ENCODE assay signal across 7 cellular contexts in genomic region chr7:99373086-99374066, GRCh38. TPM values are rescaled to one million over a fixed set of nuclear protein-coding genes. Genes with fewer than 3 reads are reported as not detected.
DNase-seq lines count a peak whose midpoint lies in the region; ATAC-seq and TF ChIP-seq lines count a peak whose summit lies in the region.

No MANE protein-coding gene starts in this region.

- H3K36me3 ChIP-seq in HCT116 (ENCODE audit: control insufficient read depth in 1 of 2, insufficient read depth in 2 of 2, low read length in 2 of 2) (peaks cover 5 to 14% of the 10 kb centered on the region in 2 experiments; a peak in 2 of 4 replicates), iPS-18a (ENCODE audit: control insufficient read depth, low read depth, low read length) (no peaks in the 10 kb centered on the region)

- peaks cover 19% of the 10 kb centered on the region for H3K36me3 Mint-ChIP-seq in activated CD8-positive, alpha-beta T cell treated with anti-CD3 and anti-CD28 coated beads for 36 hours (ENCODE audit: low read depth)
- peaks cover 24% of the 10 kb centered on the region for H3K36me3 Mint-ChIP-seq in stimulated activated memory B cell treated with anti-CD40 and anti-IgM and Interleukin-4, amounts not matched to agents 10 μg/mL and 1 μg/mL and 100 μg/mL, for 72 hours

- peaks cover 35% of the 10 kb centered on the region for H3K79me2 ChIP-seq in HCT116 (ENCODE audit: insufficient read depth, low read length)

- ATAC-seq in HCT116, result no peak
- ATAC-seq in activated CD8-positive, alpha-beta T cell treated with anti-CD3 and anti-CD28 coated beads for 36 hours, result no peak
- ATAC-seq in stimulated activated memory B cell treated with anti-CD40 and anti-IgM and Interleukin-4, amounts not matched to agents 10 μg/mL and 1 μg/mL and 100 μg/mL, for 72 hours, result no peak
- ATAC-seq in HG03439 (IDR thresholded peaks at IDR 0.05; ENCODE audit: unreplicated experiment), result no peak

- H3K27me3 Mint-ChIP-seq in activated CD8-positive, alpha-beta T cell treated with anti-CD3 and anti-CD28 coated beads for 36 hours, result no peaks in the 10 kb centered on the region
- no peaks in the 10 kb centered on the region for H3K27me3 Mint-ChIP-seq in stimulated activated memory B cell treated with anti-CD40 and anti-IgM and Interleukin-4, amounts not matched to agents 10 μg/mL and 1 μg/mL and 100 μg/mL, for 72 hours

- peak overlapping the region; percentile 92 for H3K4me2 ChIP-seq in HCT116 (ENCODE audit: low read length)

- intact Hi-C loops in HCT116 (cut with micrococcal nuclease), result no loop called here
- intact Hi-C loops in activated CD8-positive, alpha-beta T cell treated with anti-CD3 and anti-CD28 coated beads for 36 hours (cut with micrococcal nuclease), result no loop called here

- peak overlapping the region; percentile 74 for H3K27ac ChIP-seq in HCT116 (ENCODE audit: low read depth, low read length)
- no peak overlapping the region for H3K27ac ChIP-seq in iPS-18a (ENCODE audit: low read length)

- H3K4me3 ChIP-seq in HCT116 (replicated peaks in 1 of 2; ENCODE audit: low read depth in 1 of 2, low read length in 2 of 2), result peak overlapping the region; percentile 68 to 86
- H3K4me3 ChIP-seq in iPS-18a (ENCODE audit: low read length), result peak overlapping the region; percentile 75

- no peaks in the 10 kb centered on the region for H3K9me3 Mint-ChIP-seq in activated CD8-positive, alpha-beta T cell treated with anti-CD3 and anti-CD28 coated beads for 36 hours
- no peaks in the 10 kb centered on the region for H3K9me3 Mint-ChIP-seq in stimulated activated memory B cell treated with anti-CD40 and anti-IgM and Interleukin-4, amounts not matched to agents 10 μg/mL and 1 μg/mL and 100 μg/mL, for 72 hours

- peak overlapping the region; percentile 75 for H3K27ac Mint-ChIP-seq in activated CD8-positive, alpha-beta T cell treated with anti-CD3 and anti-CD28 coated beads for 36 hours
- peak overlapping the region; percentile 90 for H3K27ac Mint-ChIP-seq in stimulated activated memory B cell treated with anti-CD40 and anti-IgM and Interleukin-4, amounts not matched to agents 10 μg/mL and 1 μg/mL and 100 μg/mL, for 72 hours

- TF ChIP-seq POLR2A in HCT116 (IDR thresholded peaks at IDR 0.05; ENCODE audit: borderline replicate concordance, extremely low read depth, insufficient read depth, insufficient read length), result no peak

- H3K9ac ChIP-seq in HCT116 (ENCODE audit: low read length) (peak overlapping the region; percentile 89), iPS-18a (ENCODE audit: low read length) (peak overlapping the region; percentile 45)

- H3K4me3 Mint-ChIP-seq in activated CD8-positive, alpha-beta T cell treated with anti-CD3 and anti-CD28 coated beads for 36 hours, result peak overlapping the region; percentile 77
- peak overlapping the region; percentile 85 for H3K4me3 Mint-ChIP-seq in stimulated activated memory B cell treated with anti-CD40 and anti-IgM and Interleukin-4, amounts not matched to agents 10 μg/mL and 1 μg/mL and 100 μg/mL, for 72 hours

- peaks cover 24 to 60% of the 10 kb centered on the region in 2 experiments for H3K4me1 ChIP-seq in HCT116 (ENCODE audit: control insufficient read depth in 1 of 2, insufficient read depth in 2 of 2, low read length in 2 of 2)
- no peaks in the 10 kb centered on the region for H3K4me1 ChIP-seq in iPS-18a (ENCODE audit: control insufficient read depth, low read depth, low read length)

- no peak for TF ChIP-seq RAD21 in HCT116 (IDR thresholded peaks at IDR 0.05; ENCODE audit: low read depth)

- TF ChIP-seq CTCF in HCT116 (IDR thresholded peaks at IDR 0.05 in 2 of 3, conservative IDR thresholded peaks at IDR 0.05 in 1 of 3; ENCODE audit: borderline replicate concordance in 1 of 3, insufficient read depth in 1 of 3, low read depth in 2 of 3, low read length in 2 of 3), result no peak
- TF ChIP-seq CTCF in activated CD8-positive, alpha-beta T cell treated with anti-CD3 and anti-CD28 coated beads for 36 hours (IDR thresholded peaks at IDR 0.05), result no peak

- CTCF ChIA-PET in HCT116 (lab: Charles Lee), result no interaction called here
- CTCF ChIA-PET in activated CD8-positive, alpha-beta T cell treated with anti-CD3 and anti-CD28 coated beads for 36 hours (lab: Charles Lee), result interaction anchor here (0.8 to 2.1 kb wide), 2 partner anchors 12 to 14 kb away, joined by 3 to 5 read pairs; no protein-coding TSS in a partner anchor

- H3K9me2 ChIP-seq in HCT116 (ENCODE audit: insufficient read depth), result no peaks in the 10 kb centered on the region

- no peak for DNase-seq in HCT116 (ENCODE audit: low read depth, low spot score)
- DNase-seq in activated CD8-positive, alpha-beta T cell treated with anti-CD3 and anti-CD28 coated beads for 36 hours, result no peak
- no peak for DNase-seq in SKM-1 (lab: John Stamatoyannopoulos, UW; ENCODE audit: unreplicated experiment)
- no peak for DNase-seq in hypothalamus (lab: John Stamatoyannopoulos, UW)

- BruUV-seq in HCT116 (replicated peaks; lab: Mats Ljungman, UMichigan), result no TSS peak

- peaks cover 31% of the 10 kb centered on the region for H3K4me1 Mint-ChIP-seq in activated CD8-positive, alpha-beta T cell treated with anti-CD3 and anti-CD28 coated beads for 36 hours (ENCODE audit: low read depth)
- H3K4me1 Mint-ChIP-seq in stimulated activated memory B cell treated with anti-CD40 and anti-IgM and Interleukin-4, amounts not matched to agents 10 μg/mL and 1 μg/mL and 100 μg/mL, for 72 hours, result peaks cover 23% of the 10 kb centered on the region

- RAD21 ChIA-PET in HCT116 (lab: Charles Lee; ENCODE audit: low non-redundant PET in 1 of 2, low total read pairs in 2 of 2, uncharacterized antibody in 2 of 2, unreplicated experiment in 2 of 2), result no interaction called here

- H2AFZ ChIP-seq in HCT116 (ENCODE audit: low read depth, low read length, poor library complexity, severe bottlenecking), result no peak overlapping the region

- H4K20me1 ChIP-seq in HCT116 (ENCODE audit: insufficient read depth), result no peaks in the 10 kb centered on the region

- POLR2A ChIA-PET in HCT116 (lab: Charles Lee), result no interaction called here
- POLR2A ChIA-PET in activated CD8-positive, alpha-beta T cell treated with anti-CD3 and anti-CD28 coated beads for 36 hours (lab: Charles Lee), result interaction anchor here (0.7 to 4.7 kb wide), 4 partner anchors 7 to 65 kb away, joined by 3 to 30 read pairs (median 4); partner anchors contain the start of genes BUD31, CPSF4, PDAP1 and PTCD1

- no peaks in the 10 kb centered on the region for H3K9me3 ChIP-seq in HCT116 (ENCODE audit: control insufficient read depth in 1 of 2, insufficient read depth in 1 of 2, low read depth in 1 of 2, low read length in 2 of 2)
- no peaks in the 10 kb centered on the region for H3K9me3 ChIP-seq in iPS-18a (ENCODE audit: control insufficient read depth, low read depth, low read length)

- H3K27me3 ChIP-seq in HCT116 (ENCODE audit: insufficient read depth, low read length) (no peaks in the 10 kb centered on the region), iPS-18a (ENCODE audit: control insufficient read depth, insufficient read depth, low read length) (no peaks in the 10 kb centered on the region)

TF ChIP-seq in HCT116, 20 proteins besides CTCF, POLR2A, EP300 and RAD21:
- TF ChIP-seq TCF7L2 (IDR thresholded peaks at IDR 0.05; ENCODE audit: borderline replicate concordance, extremely low read depth, insufficient read depth, insufficient read length) (no peak), SRF (IDR thresholded peaks at IDR 0.05; ENCODE audit: low read depth) (no peak), REST (IDR thresholded peaks at IDR 0.05; ENCODE audit: low read depth) (no peak), JUND (IDR thresholded peaks at IDR 0.05) (no peak), EGR1 (IDR thresholded peaks at IDR 0.05; ENCODE audit: low read depth) (no peak), ATF3 (IDR thresholded peaks at IDR 0.05) (no peak)

RNA-seq across cellular contexts. Expression of gene ARPC1B, which starts 1.2 kb away (rescaled TPM):
- 192 TPM for total RNA-seq in HCT116 (2021; ENCODE audit: unreplicated experiment)
- polyA plus RNA-seq in HCT116 (2012), result 365 and 430 TPM in 2 replicates
- total RNA-seq in activated CD8-positive, alpha-beta T cell treated with anti-CD3 and anti-CD28 coated beads for 36 hours, result 100 to 1,000 TPM; 304 to 307 TPM

RNA-seq across cellular contexts. Expression of gene PDAP1, which starts 35.0 kb away (rescaled TPM):
- total RNA-seq in HCT116 (2021; ENCODE audit: unreplicated experiment), result 200 TPM
- 203 and 206 TPM in 2 replicates for polyA plus RNA-seq in HCT116 (2012)
- total RNA-seq in activated CD8-positive, alpha-beta T cell treated with anti-CD3 and anti-CD28 coated beads for 36 hours, result 100 to 1,000 TPM; 160 TPM

RNA-seq across cellular contexts. Expression of gene BUD31, which starts 35.4 kb away (rescaled TPM):
- 154 TPM for total RNA-seq in HCT116 (2021; ENCODE audit: unreplicated experiment)
- 157 and 178 TPM in 2 replicates for polyA plus RNA-seq in HCT116 (2012)
- 100 to 1,000 TPM; 118 to 124 TPM for total RNA-seq in activated CD8-positive, alpha-beta T cell treated with anti-CD3 and anti-CD28 coated beads for 36 hours

RNA-seq across cellular contexts. Expression of gene ARPC1A, which starts 47.7 kb away (rescaled TPM):
- total RNA-seq in HCT116 (2021; ENCODE audit: unreplicated experiment), result 250 TPM
- polyA plus RNA-seq in HCT116 (2012), result 222 and 242 TPM in 2 replicates
- total RNA-seq in activated CD8-positive, alpha-beta T cell treated with anti-CD3 and anti-CD28 coated beads for 36 hours, result 10 to 100 TPM; 45.4 to 45.8 TPM
